24 cellular contexts compared by ENCODE assay signal in genomic region chr5:9861664-9862256, GRCh38.
DNase-seq lines count a peak whose midpoint lies in the region; ATAC-seq and TF ChIP-seq lines count a peak whose summit lies in the region.
"Had no signal": no experiment of that assay in that cellular context is flagged by ENCODE, and none has a peak within 500 bp of the region (broad histone marks: within the 10 kb centered on the region; RNA-seq: fewer than 3 reads in every experiment).

No MANE protein-coding gene starts in this region.

- ATAC-seq in SK-N-SH treated with all-trans-retinoic acid at 6 μM for 48 hours (peak; percentile 50; the same call in 2 of the 3 replicates), GM21723 (IDR thresholded peaks at IDR 0.05; ENCODE audit: unreplicated experiment) (no peak), HG03442 (IDR thresholded peaks at IDR 0.05; ENCODE audit: unreplicated experiment) (no peak)
- ATAC-seq: activated naive CD4-positive, alpha-beta T cell treated with anti-CD3 and anti-CD28 coated beads, Interleukin-2, amount 50 U/mL, for 72 hours; activated T-helper 17 cell treated with anti-CD3 and anti-CD28 coated beads, Interleukin-2, amount 50 U/mL, for 72 hours; effector memory CD8-positive, alpha-beta T cell; esophagus mucosa; heart left ventricle; K562; left ventricle myocardium superior; natural killer cell treated with Interleukin-12 subunit alpha and Interleukin-12 subunit beta and Interleukin-15 and Interleukin-18, amount 100 ng/mL, for 72 hours had no signal

- DNase-seq in GM03348 (ENCODE audit: low spot score) (peak; percentile 54), glomerular visceral epithelial cell (ENCODE audit: extremely low spot score) (peak; percentile 11), G401 (ENCODE audit: low spot score) (no peak)
- DNase-seq in stimulated activated naive CD4-positive, alpha-beta T cell (lab: John Stamatoyannopoulos, UW) = no peak
- DNase-seq: activated CD4-positive, alpha-beta T cell treated with anti-CD3 and anti-CD28 coated beads, Interleukin-2, amount 50 U/mL, for 4 hours; activated CD8-positive, alpha-beta memory T cell treated with anti-CD3 and anti-CD28 coated beads, Interleukin-2, amount 50 U/mL, for 4 hours; Caco-2; effector memory CD8-positive, alpha-beta T cell; H9; heart left ventricle; left ventricle myocardium superior; midbrain; NCI-H146; NCI-H510A; Peyer's patch; WERI-Rb-1 had no signal

- in situ Hi-C loops in G401 (cut with HindIII; ENCODE audit: low sequenced_read_pairs) = no loop called here

TF ChIP-seq in SK-N-SH treated with all-trans-retinoic acid at 6 μM for 48 hours, 23 proteins besides CTCF, POLR2A, EP300 and RAD21:
- no peak for TF ChIP-seq OSR1 (CRISPR knock-in tag; IDR thresholded peaks at IDR 0.05)
- TF ChIP-seq ZNF8 (CRISPR knock-in tag; IDR thresholded peaks at IDR 0.05) = peak; percentile 73
- TF ChIP-seq PPARA (CRISPR knock-in tag; IDR thresholded peaks at IDR 0.05; ENCODE audit: borderline replicate concordance) = no peak
- peak; percentile 68; the same call in 1 of the 2 replicates for TF ChIP-seq ISL1 (CRISPR knock-in tag; IDR thresholded peaks at IDR 0.05)
- TF ChIP-seq BACH2 (CRISPR knock-in tag; IDR thresholded peaks at IDR 0.05; ENCODE audit: borderline replicate concordance) = no peak
- TF ChIP-seq TCF4 (CRISPR knock-in tag; IDR thresholded peaks at IDR 0.05; ENCODE audit: borderline replicate concordance) = peak; percentile 95
- TF ChIP-seq SNAI2 (CRISPR knock-in tag; IDR thresholded peaks at IDR 0.05) = no peak
- no peak for TF ChIP-seq CSDC2 (CRISPR knock-in tag; IDR thresholded peaks at IDR 0.05)
- TF ChIP-seq TSHZ2 (CRISPR knock-in tag; IDR thresholded peaks at IDR 0.05) = peak; percentile 69; the same call in 1 of the 2 replicates

Comparison
In these comparisons a context has a peak if more than half of its experiments do, and no peak if none do; other contexts are left out.
1. DNase-seq: peak in GM03348 (single experiment) and glomerular visceral epithelial cell (single experiment); none in stimulated activated naive CD4-positive, alpha-beta T cell (0 of 6) and G401 (single experiment).